8 cellular contexts compared by ENCODE assay signal in the genomic region with DNA sequence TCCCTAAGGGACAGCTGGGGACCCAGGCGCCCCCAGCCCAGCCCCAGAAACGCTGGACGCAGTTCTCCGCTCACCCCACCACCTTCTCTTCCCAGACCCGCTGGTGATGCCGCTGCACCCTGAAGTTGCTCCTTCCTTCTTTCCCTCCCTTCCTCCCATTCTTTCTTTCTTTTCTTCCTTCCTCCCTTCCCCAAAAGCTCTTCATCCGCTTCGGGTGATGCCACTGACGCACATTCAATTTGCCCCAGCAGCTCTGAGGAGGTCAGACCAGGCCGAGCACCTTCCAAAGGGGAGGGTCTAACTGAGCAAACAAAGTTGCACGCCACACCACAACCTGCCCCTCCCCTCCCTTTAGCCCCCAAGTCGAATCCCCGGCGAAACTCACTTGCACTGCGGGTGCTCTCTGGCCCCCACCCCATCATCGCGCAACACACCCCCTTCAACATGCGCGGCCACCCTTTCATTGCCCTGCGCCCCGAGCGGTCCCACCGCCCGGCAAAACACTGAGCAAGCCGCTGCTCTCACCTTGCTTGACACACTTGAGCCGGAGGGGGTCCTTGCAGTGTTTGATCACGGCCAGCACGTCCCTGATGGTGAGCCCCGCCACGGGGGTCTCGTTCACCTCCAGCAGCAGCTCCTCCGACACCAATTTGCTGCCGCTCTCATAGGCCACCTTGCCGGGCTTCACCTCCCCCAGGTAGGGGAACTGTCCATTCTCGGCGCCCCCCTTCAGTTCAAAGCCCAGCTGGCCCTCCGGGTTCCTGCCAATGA. TPM values are rescaled to one million over a fixed set of nuclear protein-coding genes. Genes with fewer than 3 reads are reported as not detected.
DNase-seq lines count a peak whose midpoint lies in the region; ATAC-seq and TF ChIP-seq lines count a peak whose summit lies in the region.

No MANE protein-coding gene starts in this region.

- DNase-seq in HFF-Myc (ENCODE audit: extremely low read depth, low read depth) = no peak
- DNase-seq in right atrium auricular region (ENCODE audit: low spot score) = no peak
- DNase-seq in posterior cingulate gyrus = peak in 8 of 10 donors; percentile 10 to 83 (median 33)
- DNase-seq in NCI-H1436 (lab: John Stamatoyannopoulos, UW) = no peak
- no peak for DNase-seq in effector memory CD8-positive, alpha-beta T cell
- DNase-seq in germinal center (ENCODE audit: low spot score) = no peak

- ATAC-seq in HG03469 (IDR thresholded peaks at IDR 0.05; ENCODE audit: unreplicated experiment) = no peak
- no peak for ATAC-seq in effector memory CD8-positive, alpha-beta T cell (replicated peaks)

- H3K4me3 ChIP-seq in HFF-Myc (replicated peaks; ENCODE audit: low read depth, low read length) (peak overlapping the region; percentile 63), right atrium auricular region (peak overlapping the region; percentile 74 to 78)

- H3K4me1 ChIP-seq in right atrium auricular region = peaks cover 0 to 36% of the 10 kb centered on the region in 2 donors

- H3K36me3 Mint-ChIP-seq in activated naive CD8-positive, alpha-beta T cell = no peaks in the 10 kb centered on the region
- peaks cover 5% of the 10 kb centered on the region for H3K36me3 Mint-ChIP-seq in effector memory CD8-positive, alpha-beta T cell (ENCODE audit: insufficient read depth)

- no peaks in the 10 kb centered on the region for H3K9me3 ChIP-seq in right atrium auricular region

- H3K4me1 Mint-ChIP-seq in activated naive CD8-positive, alpha-beta T cell (ENCODE audit: low read depth) = peaks cover 22% of the 10 kb centered on the region
- H3K4me1 Mint-ChIP-seq in effector memory CD8-positive, alpha-beta T cell (ENCODE audit: low read depth in 2 of 2) = no peaks in the 10 kb centered on the region

- peaks cover 18% of the 10 kb centered on the region for H3K27me3 Mint-ChIP-seq in activated naive CD8-positive, alpha-beta T cell
- peaks cover 13 to 20% of the 10 kb centered on the region in 2 donors for H3K27me3 Mint-ChIP-seq in effector memory CD8-positive, alpha-beta T cell

- H3K4me3 Mint-ChIP-seq in activated naive CD8-positive, alpha-beta T cell = peak overlapping the region; percentile 91
- peak overlapping the region in 1 of 2 donors; percentile 1 for H3K4me3 Mint-ChIP-seq in effector memory CD8-positive, alpha-beta T cell

- H3K27ac Mint-ChIP-seq in activated naive CD8-positive, alpha-beta T cell = peak overlapping the region; percentile 30
- no peak overlapping the region for H3K27ac Mint-ChIP-seq in effector memory CD8-positive, alpha-beta T cell

- intact Hi-C loops in posterior cingulate gyrus (cut with DNase I) = loop anchor here (5.0 to 10.0 kb wide), 2 partner anchors 48 to 155 kb away; no protein-coding TSS in a partner anchor

- TF ChIP-seq CTCF in HFF-Myc (IDR thresholded peaks at IDR 0.05; ENCODE audit: low read depth, low read length, missing control alignments) (no peak), right atrium auricular region (IDR thresholded peaks at IDR 0.05) (no peak)

- no peaks in the 10 kb centered on the region for H3K36me3 ChIP-seq in right atrium auricular region

- H3K27ac ChIP-seq in right atrium auricular region = peak overlapping the region; percentile 94 to 97

- no peaks in the 10 kb centered on the region for H3K27me3 ChIP-seq in right atrium auricular region

- H3K9me3 Mint-ChIP-seq in activated naive CD8-positive, alpha-beta T cell (ENCODE audit: low read depth) = no peaks in the 10 kb centered on the region
- H3K9me3 Mint-ChIP-seq in effector memory CD8-positive, alpha-beta T cell = peaks cover 2 to 14% of the 10 kb centered on the region in 2 donors

RNA-seq across cellular contexts. Expression of a gene that starts 0.8 kb away (rescaled TPM):
- total RNA-seq in right atrium auricular region = 1 to 10 TPM; 5.9 to 6.0 TPM

Comparison
In these comparisons a context has a peak if more than half of its experiments do, and no peak if none do; other contexts are left out.
1. DNase-seq: peak in posterior cingulate gyrus (8 of 10); none in HFF-Myc (single experiment), right atrium auricular region (single experiment), NCI-H1436 (single experiment), effector memory CD8-positive, alpha-beta T cell (0 of 3) and germinal center (single experiment).